ENCODE assay signal across 17 cellular contexts in genomic region chr3:194928183-194928736, GRCh38.
A peak's percentile ranks its signal among the peaks of the same experiment; 100 is the strongest.
DNase-seq lines count a peak whose midpoint lies in the region; ATAC-seq, FAIRE-seq and TF ChIP-seq lines count a peak whose summit lies in the region.
"Had no signal": no experiment of that assay in that cellular context is flagged by ENCODE, and none has a peak within 500 bp of the region (broad histone marks: within the 10 kb centered on the region; RNA-seq: fewer than 3 reads in every experiment).

No MANE protein-coding gene starts in this region.

- H3K27ac ChIP-seq in IMR-90 (ENCODE audit: insufficient read depth, low read length): peak overlapping the region; percentile 35; the same call in 1 of the 2 replicates
- H3K27ac ChIP-seq in endothelial cell of umbilical vein (ENCODE audit: insufficient read depth, low read depth, low read length): peak overlapping the region; percentile 41

- H3K23ac ChIP-seq in IMR-90 (ENCODE audit: low read depth, low read length): no peak overlapping the region; the same call in 1 of the 2 replicates

- H3K4ac ChIP-seq in IMR-90 (ENCODE audit: low read depth, low read length): peak overlapping the region; percentile 80

- H2BK20ac ChIP-seq in IMR-90 (ENCODE audit: low read depth, low read length): peak overlapping the region; percentile 65; the same call in 1 of the 2 replicates

- no peak overlapping the region for H2BK5ac ChIP-seq in IMR-90 (ENCODE audit: low read depth, low read length, poor library complexity, severe bottlenecking)

- no CpG with 5 or more reads among the region's 2 CpGs for WGBS in IMR-90 (ENCODE audit: extremely low coverage in 2 of 2, insufficient read length in 1 of 2), 2 experiments

- dilution Hi-C loops in IMR-90 (cut with HindIII; ENCODE audit: low sequenced_read_pairs, unreplicated experiment): no loop called here
- dilution Hi-C loops in endothelial cell of umbilical vein (cut with MboI; ENCODE audit: extremely low pct_ligation_motif_present, low sequenced_read_pairs): no loop called here

- H3K79me1 ChIP-seq in IMR-90 (ENCODE audit: low read depth in 1 of 2, low read length in 2 of 2): no peaks in the 10 kb centered on the region

- H3K79me2 ChIP-seq in endothelial cell of umbilical vein (ENCODE audit: control insufficient read depth, insufficient read depth, low read length): no peaks in the 10 kb centered on the region

- H3K4me3 Mint-ChIP-seq in Caco-2 (ENCODE audit: unreplicated experiment): no peak overlapping the region
- no peak overlapping the region for H3K4me3 Mint-ChIP-seq in stimulated activated memory B cell treated with anti-CD40 and anti-IgM and Interleukin-4, amounts not matched to agents 10 μg/mL and 1 μg/mL and 100 μg/mL, for 72 hours
- no peak overlapping the region for H3K4me3 Mint-ChIP-seq in natural killer cell
- H3K4me3 Mint-ChIP-seq in T-cell: no peak overlapping the region
- H3K4me3 Mint-ChIP-seq: effector memory CD8-positive, alpha-beta T cell; stimulated activated effector memory CD8-positive, alpha-beta T cell treated with anti-CD3 and anti-CD28 coated beads, Interleukin-12 subunit alpha, Interleukin-12 subunit beta, amount 100 ng/mL, for 72 hours had no signal

- peak overlapping the region; percentile 70; the same call in 1 of the 2 replicates for H3K14ac ChIP-seq in IMR-90 (replicated peaks; ENCODE audit: low read depth, low read length)

- POLR2A ChIA-PET in Caco-2 (lab: Charles Lee): no interaction called here
- POLR2A ChIA-PET in IMR-90 (lab: Charles Lee; ENCODE audit: unreplicated experiment): no interaction called here
- POLR2A ChIA-PET in endothelial cell of umbilical vein (lab: Charles Lee): no interaction called here
- POLR2A ChIA-PET in T-cell (lab: Charles Lee): no interaction called here

- CTCF ChIA-PET in Caco-2 (lab: Charles Lee) (no interaction called here), IMR-90 (lab: Yijun Ruan, JAX) (no interaction called here), endothelial cell of umbilical vein (lab: Charles Lee) (interaction anchor here (0.9 kb wide), 1 partner anchor 43 kb away, joined by 3 read pairs; no protein-coding TSS in a partner anchor), T-cell (lab: Charles Lee) (no interaction called here)

- peak overlapping the region; percentile 93 for H2AK5ac ChIP-seq in IMR-90 (ENCODE audit: low read depth, low read length)

- peaks cover 14% of the 10 kb centered on the region; the same call in 1 of the 2 replicates for H3K4me1 ChIP-seq in Caco-2
- peaks cover 17% of the 10 kb centered on the region for H3K4me1 ChIP-seq in IMR-90 (ENCODE audit: control insufficient read depth, insufficient read depth, low read length)
- H3K4me1 ChIP-seq in endothelial cell of umbilical vein (ENCODE audit: control insufficient read depth, extremely low read depth, insufficient read depth, low read length): peaks cover 47% of the 10 kb centered on the region

- H3K18ac ChIP-seq in IMR-90 (ENCODE audit: low read depth, low read length): peak overlapping the region; percentile 69

- no peak overlapping the region for H3K4me3 ChIP-seq in Caco-2 (ENCODE audit: low read depth, low read length)
- H3K4me3 ChIP-seq in IMR-90 (ENCODE audit: insufficient read depth, low read depth, low read length): no peak overlapping the region
- no peak overlapping the region for H3K4me3 ChIP-seq in endothelial cell of umbilical vein (replicated peaks in 1 of 3; ENCODE audit: insufficient read depth in 1 of 3, low read depth in 1 of 3, low read length in 3 of 3)

- H2AFZ ChIP-seq in IMR-90 (replicated peaks; ENCODE audit: low read length, poor library complexity) (peak overlapping the region; percentile 26), endothelial cell of umbilical vein (ENCODE audit: low read depth, low read length) (peak overlapping the region; percentile 45)

- no peaks in the 10 kb centered on the region for H4K20me1 ChIP-seq in IMR-90 (ENCODE audit: insufficient read depth, low read length)
- H4K20me1 ChIP-seq in endothelial cell of umbilical vein (replicated peaks; ENCODE audit: control insufficient read depth, extremely low read depth, insufficient read depth, low read length): no peaks in the 10 kb centered on the region

- no peaks in the 10 kb centered on the region for H3K9me3 Mint-ChIP-seq in Caco-2 (ENCODE audit: unreplicated experiment)
- peaks cover 5% of the 10 kb centered on the region for H3K9me3 Mint-ChIP-seq in stimulated activated memory B cell treated with anti-CD40 and anti-IgM and Interleukin-4, amounts not matched to agents 10 μg/mL and 1 μg/mL and 100 μg/mL, for 72 hours
- H3K9me3 Mint-ChIP-seq in natural killer cell: no peaks in the 10 kb centered on the region
- peaks cover 0 to 2% (median 0%) of the 10 kb centered on the region in 3 donors for H3K9me3 Mint-ChIP-seq in T-cell
- H3K9me3 Mint-ChIP-seq: activated T-helper 2 cell treated with anti-CD3 and anti-CD28 coated beads, Interferon-gamma antibody, Interleukin-2, Interleukin-4, amounts not matched to agents 10 μg/mL and 5 μg/mL and 100 μg/mL, durations not matched to agents 14 hours and 24 hours and 36 hours; effector memory CD8-positive, alpha-beta T cell; stimulated activated effector memory CD8-positive, alpha-beta T cell treated with anti-CD3 and anti-CD28 coated beads, Interleukin-12 subunit alpha, Interleukin-12 subunit beta, amount 100 ng/mL, for 72 hours had no signal

- intact Hi-C loops in Caco-2 (cut with micrococcal nuclease; ENCODE audit: unreplicated experiment): no loop called here
- intact Hi-C loops in IMR-90 (cut with micrococcal nuclease): no loop called here
- intact Hi-C loops in endothelial cell of umbilical vein (cut with micrococcal nuclease): no loop called here
- intact Hi-C loops in natural killer cell (cut with micrococcal nuclease): no loop called here

- H3K9me3 ChIP-seq in Caco-2 (no peaks in the 10 kb centered on the region; the same call in 1 of the 2 replicates), IMR-90 (ENCODE audit: control insufficient read depth, insufficient read depth, low read length) (peaks cover 3% of the 10 kb centered on the region; the same call in 1 of the 2 replicates), endothelial cell of umbilical vein (replicated peaks; ENCODE audit: control insufficient read depth, insufficient read depth, low read length) (no peaks in the 10 kb centered on the region)

- peak overlapping the region; percentile 26; the same call in 1 of the 2 replicates for H4K5ac ChIP-seq in IMR-90 (ENCODE audit: low read depth, low read length)

- no peak overlapping the region for H2AK9ac ChIP-seq in IMR-90 (replicated peaks; ENCODE audit: low read depth, low read length, poor library complexity)

- in situ Hi-C loops in IMR-90 (cut with MboI; ENCODE audit: low sequenced_read_pairs): no loop called here

- peak overlapping the region in 1 of 2 experiments; percentile 53; a peak in 1 of 4 replicates for H4K8ac ChIP-seq in IMR-90 (ENCODE audit: low read depth in 2 of 2, low read length in 2 of 2)

- no peaks in the 10 kb centered on the region for H3K36me3 Mint-ChIP-seq in Caco-2 (ENCODE audit: insufficient read depth, unreplicated experiment)
- H3K36me3 Mint-ChIP-seq in stimulated activated memory B cell treated with anti-CD40 and anti-IgM and Interleukin-4, amounts not matched to agents 10 μg/mL and 1 μg/mL and 100 μg/mL, for 72 hours: no peaks in the 10 kb centered on the region
- H3K36me3 Mint-ChIP-seq in natural killer cell: no peaks in the 10 kb centered on the region
- no peaks in the 10 kb centered on the region for H3K36me3 Mint-ChIP-seq in T-cell
- H3K36me3 Mint-ChIP-seq: stimulated activated effector memory CD8-positive, alpha-beta T cell treated with anti-CD3 and anti-CD28 coated beads, Interleukin-12 subunit alpha, Interleukin-12 subunit beta, amount 100 ng/mL, for 72 hours had no signal

- ATAC-seq in IMR-90 (ENCODE audit: low read depth) (peak; percentile 68), omental fat pad (ENCODE audit: low FRiP score) (peak; percentile 17), natural killer cell (no peak), T-cell (replicated peaks in 1 of 4) (no peak)
- no peak for ATAC-seq in stimulated activated memory B cell treated with anti-CD40 and anti-IgM and Interleukin-4, amounts not matched to agents 10 μg/mL and 1 μg/mL and 100 μg/mL, for 72 hours
- ATAC-seq: effector memory CD8-positive, alpha-beta T cell; stimulated activated effector memory CD8-positive, alpha-beta T cell treated with anti-CD3 and anti-CD28 coated beads, Interleukin-12 subunit alpha, Interleukin-12 subunit beta, amount 100 ng/mL, for 72 hours had no signal

- peak overlapping the region; percentile 85 for H2BK120ac ChIP-seq in IMR-90 (ENCODE audit: low read depth, low read length)

- peak overlapping the region; percentile 4 for H3K27ac Mint-ChIP-seq in Caco-2 (ENCODE audit: unreplicated experiment)
- no peak overlapping the region for H3K27ac Mint-ChIP-seq in stimulated activated memory B cell treated with anti-CD40 and anti-IgM and Interleukin-4, amounts not matched to agents 10 μg/mL and 1 μg/mL and 100 μg/mL, for 72 hours
- H3K27ac Mint-ChIP-seq in natural killer cell: no peak overlapping the region
- no peak overlapping the region for H3K27ac Mint-ChIP-seq in T-cell
- H3K27ac Mint-ChIP-seq: activated T-helper 2 cell treated with anti-CD3 and anti-CD28 coated beads, Interferon-gamma antibody, Interleukin-2, Interleukin-4, amounts not matched to agents 10 μg/mL and 5 μg/mL and 100 μg/mL, durations not matched to agents 14 hours and 24 hours and 36 hours; effector memory CD8-positive, alpha-beta T cell; stimulated activated effector memory CD8-positive, alpha-beta T cell treated with anti-CD3 and anti-CD28 coated beads, Interleukin-12 subunit alpha, Interleukin-12 subunit beta, amount 100 ng/mL, for 72 hours had no signal

- H3K4me2 ChIP-seq in IMR-90 (ENCODE audit: low read depth, low read length) (peak overlapping the region; percentile 28; the same call in 1 of the 2 replicates), endothelial cell of umbilical vein (ENCODE audit: insufficient read depth, low read length) (no peak overlapping the region)

- BruUV-seq in Caco-2 (replicated peaks; lab: Mats Ljungman, UMichigan) (no TSS peak), IMR-90 (replicated peaks; lab: Mats Ljungman, UMichigan) (no TSS peak), endothelial cell of umbilical vein (replicated peaks; lab: Mats Ljungman, UMichigan) (no TSS peak)

- 0 out of 3 replicates have a peak overlapping the region, but pooled peaks have one; percentile 17 for H2BK15ac ChIP-seq in IMR-90 (ENCODE audit: low read depth, low read length)

- peaks cover 14% of the 10 kb centered on the region for H3K9me1 ChIP-seq in IMR-90 (ENCODE audit: insufficient read depth, low read length)
- no peaks in the 10 kb centered on the region for H3K9me1 ChIP-seq in endothelial cell of umbilical vein (replicated peaks; ENCODE audit: control insufficient read depth, extremely low read depth, insufficient read depth, low read length)

- peak overlapping the region; percentile 57 for H4K91ac ChIP-seq in IMR-90 (ENCODE audit: insufficient read depth, low read depth, low read length)

- no peak for TF ChIP-seq RAD21 in IMR-90 (IDR thresholded peaks at IDR 0.05; ENCODE audit: low read length)

- H3K27me3 Mint-ChIP-seq in Caco-2 (ENCODE audit: insufficient read depth, unreplicated experiment) (no peaks in the 10 kb centered on the region), natural killer cell (ENCODE audit: low read depth in 2 of 2) (peaks cover 19 to 25% of the 10 kb centered on the region in 2 donors), T-cell (peaks cover 28 to 41% of the 10 kb centered on the region in 2 donors)
- peaks cover 34% of the 10 kb centered on the region for H3K27me3 Mint-ChIP-seq in stimulated activated memory B cell treated with anti-CD40 and anti-IgM and Interleukin-4, amounts not matched to agents 10 μg/mL and 1 μg/mL and 100 μg/mL, for 72 hours

- H3K9ac ChIP-seq in IMR-90 (ENCODE audit: low read depth, low read length): no peak overlapping the region
- H3K9ac ChIP-seq in endothelial cell of umbilical vein (replicated peaks; ENCODE audit: extremely low read depth, insufficient read depth, low read length): no peak overlapping the region

- H3K56ac ChIP-seq in IMR-90 (ENCODE audit: extremely low read depth, insufficient read depth, low read length): no peak overlapping the region; the same call in 1 of the 2 replicates

- TF ChIP-seq POLR2A in IMR-90 (IDR thresholded peaks at IDR 0.05; ENCODE audit: low read depth, low read length): no peak
- no peak for TF ChIP-seq POLR2A in endothelial cell of umbilical vein (IDR thresholded peaks at IDR 0.05; ENCODE audit: low read depth, low read length)

- peak in 1 of 2 experiments; percentile 35 for DNase-seq in Caco-2
- peak; percentile 61 for DNase-seq in IMR-90
- DNase-seq in endothelial cell of umbilical vein (ENCODE audit: low read depth, low spot score): peak; percentile 18
- DNase-seq in omental fat pad (ENCODE audit: low spot score): no peak
- DNase-seq in natural killer cell: no peak
- no peak for DNase-seq in NOMO-1 treated with DMSO at 0.1 percent for 48 hours (lab: John Stamatoyannopoulos, UW; ENCODE audit: unreplicated experiment)
- DNase-seq in T-cell: no peak
- DNase-seq: activated CD4-positive, alpha-beta T cell treated with anti-CD3 and anti-CD28 coated beads, Interleukin-2, amount 50 U/mL, for 1 hour; effector memory CD8-positive, alpha-beta T cell; GOT3; NCI-H1930; stimulated activated CD4-positive, alpha-beta T cell treated with anti-CD3 and anti-CD28 coated beads, Interleukin-4, amount 100 ng/mL, for 4 hours; T-helper 9 cell had no signal

- FAIRE-seq in endothelial cell of umbilical vein (lab: Jason Lieb, UNC): no peak
- FAIRE-seq: islet of Langerhans had no signal

- H3K27me3 ChIP-seq in Caco-2 (replicated peaks; ENCODE audit: control insufficient read depth, insufficient read depth, low read length) (no peaks in the 10 kb centered on the region), IMR-90 (ENCODE audit: control insufficient read depth, insufficient read depth, low read length) (no peaks in the 10 kb centered on the region; the same call in 1 of the 2 replicates), endothelial cell of umbilical vein (ENCODE audit: control insufficient read depth in 2 of 2, insufficient read depth in 2 of 2, low read length in 2 of 2) (no peaks in the 10 kb centered on the region)

- H3K36me3 ChIP-seq in Caco-2 (ENCODE audit: control insufficient read depth, insufficient read depth, low read length): no peaks in the 10 kb centered on the region
- no peaks in the 10 kb centered on the region for H3K36me3 ChIP-seq in IMR-90 (ENCODE audit: control insufficient read depth, insufficient read depth, low read length)
- H3K36me3 ChIP-seq in endothelial cell of umbilical vein (ENCODE audit: control insufficient read depth in 2 of 2, extremely low read depth in 1 of 2, insufficient read depth in 2 of 2, low read length in 2 of 2): no peaks in the 10 kb centered on the region

- TF ChIP-seq CTCF in Caco-2 (IDR thresholded peaks at IDR 0.05; ENCODE audit: insufficient read depth in 1 of 2, low read depth in 1 of 2, low read length in 1 of 2, severe bottlenecking in 1 of 2, unreplicated experiment in 1 of 2) (no peak), IMR-90 (conservative IDR thresholded peaks at IDR 0.05; ENCODE audit: low read depth, low read length) (no peak), endothelial cell of umbilical vein (IDR thresholded peaks at IDR 0.05; ENCODE audit: extremely low read depth in 1 of 2, insufficient read depth in 1 of 2, low read depth in 1 of 2, low read length in 2 of 2) (no peak), omental fat pad (IDR thresholded peaks at IDR 0.05) (no peak), natural killer cell (IDR thresholded peaks at IDR 0.05) (no peak)

- no peaks in the 10 kb centered on the region for H3K4me1 Mint-ChIP-seq in Caco-2 (ENCODE audit: low read depth, unreplicated experiment)
- peaks cover 9% of the 10 kb centered on the region for H3K4me1 Mint-ChIP-seq in stimulated activated memory B cell treated with anti-CD40 and anti-IgM and Interleukin-4, amounts not matched to agents 10 μg/mL and 1 μg/mL and 100 μg/mL, for 72 hours
- H3K4me1 Mint-ChIP-seq in natural killer cell: no peaks in the 10 kb centered on the region
- no peaks in the 10 kb centered on the region for H3K4me1 Mint-ChIP-seq in T-cell
- H3K4me1 Mint-ChIP-seq: stimulated activated effector memory CD8-positive, alpha-beta T cell treated with anti-CD3 and anti-CD28 coated beads, Interleukin-12 subunit alpha, Interleukin-12 subunit beta, amount 100 ng/mL, for 72 hours had no signal

Comparison
In these comparisons a context has a peak if more than half of its experiments do, and no peak if none do; other contexts are left out.
1. DNase-seq: peak in IMR-90 (single experiment) and endothelial cell of umbilical vein (single experiment); none in omental fat pad (single experiment), natural killer cell (single experiment), NOMO-1 treated with DMSO at 0.1 percent for 48 hours (single experiment) and T-cell (0 of 34).
2. ATAC-seq: peak in IMR-90 (single experiment) and omental fat pad (single experiment); none in stimulated activated memory B cell treated with anti-CD40 and anti-IgM and Interleukin-4, amounts not matched to agents 10 μg/mL and 1 μg/mL and 100 μg/mL, for 72 hours (single experiment), natural killer cell (0 of 3) and T-cell (0 of 4).